In the genomic region with DNA sequence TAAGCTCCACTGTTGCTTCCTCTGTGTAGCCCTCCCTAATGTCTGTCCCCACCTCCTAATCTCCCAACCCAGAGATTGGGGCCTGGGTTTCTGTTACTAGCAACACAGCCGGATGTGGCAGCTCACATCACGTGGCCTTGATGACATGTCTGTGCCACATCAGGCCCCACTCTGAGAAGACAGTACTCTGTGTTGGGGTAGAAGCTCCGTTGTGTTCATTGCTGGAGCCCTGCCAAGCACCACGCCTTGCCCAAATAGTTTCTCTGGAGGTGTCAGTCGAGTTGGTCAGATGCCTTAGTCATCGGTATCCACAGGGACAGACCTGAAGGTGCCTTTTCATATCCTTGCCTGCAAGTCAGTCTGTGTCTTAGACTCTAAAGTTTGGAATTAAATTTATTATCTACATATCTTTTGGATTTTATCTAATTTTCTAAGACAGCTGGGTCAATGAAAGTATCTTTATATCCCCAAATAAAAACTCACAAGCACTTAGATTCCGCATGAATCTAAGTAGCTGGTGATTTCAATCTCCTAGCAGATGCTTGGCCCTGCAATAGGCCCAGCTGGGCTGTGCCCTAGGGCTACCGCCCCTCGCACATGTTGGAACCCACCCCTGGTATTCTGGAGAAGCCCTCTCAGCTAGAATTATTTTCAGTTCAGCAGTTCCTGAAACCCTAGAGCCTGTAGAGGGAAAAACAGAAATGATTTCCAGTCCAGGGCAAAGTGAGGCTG, we compare ENCODE assay signal across 1 cellular context.
TF ChIP-seq lines count a peak whose summit lies in the region.

No MANE protein-coding gene starts in this region.

TF ChIP-seq in WTC11, 78 proteins besides CTCF, POLR2A, EP300 and RAD21 (continued from another document):
- TF ChIP-seq, protein P1, sequence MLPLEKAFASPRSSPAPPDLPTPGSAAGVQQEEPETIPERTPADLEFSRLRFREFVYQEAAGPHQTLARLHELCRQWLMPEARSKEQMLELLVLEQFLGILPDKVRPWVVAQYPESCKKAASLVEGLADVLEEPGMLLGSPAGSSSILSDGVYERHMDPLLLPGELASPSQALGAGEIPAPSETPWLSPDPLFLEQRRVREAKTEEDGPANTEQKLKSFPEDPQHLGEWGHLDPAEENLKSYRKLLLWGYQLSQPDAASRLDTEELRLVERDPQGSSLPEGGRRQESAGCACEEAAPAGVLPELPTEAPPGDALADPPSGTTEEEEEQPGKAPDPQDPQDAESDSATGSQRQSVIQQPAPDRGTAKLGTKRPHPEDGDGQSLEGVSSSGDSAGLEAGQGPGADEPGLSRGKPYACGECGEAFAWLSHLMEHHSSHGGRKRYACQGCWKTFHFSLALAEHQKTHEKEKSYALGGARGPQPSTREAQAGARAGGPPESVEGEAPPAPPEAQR (CRISPR knock-in tag; IDR thresholded peaks at IDR 0.05) = no peak
- no peak for TF ChIP-seq FOXP1 (CRISPR knock-in tag; IDR thresholded peaks at IDR 0.05; ENCODE audit: borderline replicate concordance)
- no peak for TF ChIP-seq RELA (CRISPR knock-in tag; IDR thresholded peaks at IDR 0.05; ENCODE audit: borderline replicate concordance)
- TF ChIP-seq, protein P2, sequence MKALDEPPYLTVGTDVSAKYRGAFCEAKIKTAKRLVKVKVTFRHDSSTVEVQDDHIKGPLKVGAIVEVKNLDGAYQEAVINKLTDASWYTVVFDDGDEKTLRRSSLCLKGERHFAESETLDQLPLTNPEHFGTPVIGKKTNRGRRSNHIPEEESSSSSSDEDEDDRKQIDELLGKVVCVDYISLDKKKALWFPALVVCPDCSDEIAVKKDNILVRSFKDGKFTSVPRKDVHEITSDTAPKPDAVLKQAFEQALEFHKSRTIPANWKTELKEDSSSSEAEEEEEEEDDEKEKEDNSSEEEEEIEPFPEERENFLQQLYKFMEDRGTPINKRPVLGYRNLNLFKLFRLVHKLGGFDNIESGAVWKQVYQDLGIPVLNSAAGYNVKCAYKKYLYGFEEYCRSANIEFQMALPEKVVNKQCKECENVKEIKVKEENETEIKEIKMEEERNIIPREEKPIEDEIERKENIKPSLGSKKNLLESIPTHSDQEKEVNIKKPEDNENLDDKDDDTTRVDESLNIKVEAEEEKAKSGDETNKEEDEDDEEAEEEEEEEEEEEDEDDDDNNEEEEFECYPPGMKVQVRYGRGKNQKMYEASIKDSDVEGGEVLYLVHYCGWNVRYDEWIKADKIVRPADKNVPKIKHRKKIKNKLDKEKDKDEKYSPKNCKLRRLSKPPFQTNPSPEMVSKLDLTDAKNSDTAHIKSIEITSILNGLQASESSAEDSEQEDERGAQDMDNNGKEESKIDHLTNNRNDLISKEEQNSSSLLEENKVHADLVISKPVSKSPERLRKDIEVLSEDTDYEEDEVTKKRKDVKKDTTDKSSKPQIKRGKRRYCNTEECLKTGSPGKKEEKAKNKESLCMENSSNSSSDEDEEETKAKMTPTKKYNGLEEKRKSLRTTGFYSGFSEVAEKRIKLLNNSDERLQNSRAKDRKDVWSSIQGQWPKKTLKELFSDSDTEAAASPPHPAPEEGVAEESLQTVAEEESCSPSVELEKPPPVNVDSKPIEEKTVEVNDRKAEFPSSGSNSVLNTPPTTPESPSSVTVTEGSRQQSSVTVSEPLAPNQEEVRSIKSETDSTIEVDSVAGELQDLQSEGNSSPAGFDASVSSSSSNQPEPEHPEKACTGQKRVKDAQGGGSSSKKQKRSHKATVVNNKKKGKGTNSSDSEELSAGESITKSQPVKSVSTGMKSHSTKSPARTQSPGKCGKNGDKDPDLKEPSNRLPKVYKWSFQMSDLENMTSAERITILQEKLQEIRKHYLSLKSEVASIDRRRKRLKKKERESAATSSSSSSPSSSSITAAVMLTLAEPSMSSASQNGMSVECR (CRISPR knock-in tag; IDR thresholded peaks at IDR 0.05; ENCODE audit: borderline replicate concordance) = no peak
- no peak for TF ChIP-seq SMAD3 (CRISPR knock-in tag; IDR thresholded peaks at IDR 0.05; ENCODE audit: borderline replicate concordance)
- TF ChIP-seq, protein P3, sequence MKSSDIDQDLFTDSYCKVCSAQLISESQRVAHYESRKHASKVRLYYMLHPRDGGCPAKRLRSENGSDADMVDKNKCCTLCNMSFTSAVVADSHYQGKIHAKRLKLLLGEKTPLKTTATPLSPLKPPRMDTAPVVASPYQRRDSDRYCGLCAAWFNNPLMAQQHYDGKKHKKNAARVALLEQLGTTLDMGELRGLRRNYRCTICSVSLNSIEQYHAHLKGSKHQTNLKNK (CRISPR knock-in tag; IDR thresholded peaks at IDR 0.05) = no peak
- TF ChIP-seq ZNF317 (CRISPR knock-in tag; IDR thresholded peaks at IDR 0.05; ENCODE audit: borderline replicate concordance, low read depth) = no peak
- TF ChIP-seq, protein P4, sequence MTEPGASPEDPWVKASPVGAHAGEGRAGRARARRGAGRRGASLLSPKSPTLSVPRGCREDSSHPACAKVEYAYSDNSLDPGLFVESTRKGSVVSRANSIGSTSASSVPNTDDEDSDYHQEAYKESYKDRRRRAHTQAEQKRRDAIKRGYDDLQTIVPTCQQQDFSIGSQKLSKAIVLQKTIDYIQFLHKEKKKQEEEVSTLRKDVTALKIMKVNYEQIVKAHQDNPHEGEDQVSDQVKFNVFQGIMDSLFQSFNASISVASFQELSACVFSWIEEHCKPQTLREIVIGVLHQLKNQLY (CRISPR knock-in tag; IDR thresholded peaks at IDR 0.05) = no peak
- no peak for TF ChIP-seq CBFB (CRISPR knock-in tag; IDR thresholded peaks at IDR 0.05; ENCODE audit: low read depth)
TF ChIP-seq in WTC11: peak in this region for 0.
